Comparison of ENCODE assay signal across 18 cellular contexts in the genomic region with DNA sequence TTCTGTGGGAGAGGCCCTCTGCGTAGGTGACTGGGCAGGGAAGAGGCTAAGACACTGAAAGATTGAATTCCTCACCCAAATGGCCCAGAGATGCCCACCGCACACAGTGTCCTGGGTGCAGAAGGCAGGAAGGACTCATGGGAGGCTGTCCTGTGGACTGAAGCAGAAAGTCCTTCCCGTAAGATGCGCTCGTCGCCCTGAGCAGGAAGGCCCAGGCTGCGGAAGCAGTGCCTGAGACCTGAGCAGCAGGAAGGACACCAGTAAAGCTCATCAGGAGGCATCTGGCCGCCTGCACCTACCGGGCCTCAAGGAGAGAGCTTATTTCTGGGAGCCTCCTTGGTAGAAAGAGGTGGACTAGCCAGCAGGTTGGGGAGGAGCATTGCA. TPM values are rescaled to one million over a fixed set of nuclear protein-coding genes. Genes with fewer than 3 reads are reported as not detected.
"Had no signal": no experiment of that assay in that cellular context is flagged by ENCODE, and none has a peak within 500 bp of the region (broad histone marks: within the 10 kb centered on the region; RNA-seq: fewer than 3 reads in every experiment).

No MANE protein-coding gene starts in this region.

- H3K36me3 ChIP-seq: cardiac muscle cell, vagina had no signal

- H3K27ac Mint-ChIP-seq: activated naive CD4-positive, alpha-beta T cell treated with anti-CD3 and anti-CD28 coated beads, Interleukin-2, amount 10 ng/mL, durations not matched to agents 7 days and 5 days; activated T-helper 1 cell treated with anti-CD3 and anti-CD28 coated beads, Interleukin-12 subunit alpha, Interleukin-12 subunit beta, Interleukin-2, Interleukin-4 antibody, amounts not matched to agents 30 ng/mL and 10 ng/mL and 1 ng/mL, durations not matched to agents 14 hours and 24 hours and 36 hours; natural killer cell treated with Interleukin-12 subunit alpha and Interleukin-12 subunit beta and Interleukin-15 and Interleukin-18, amount 100 ng/mL, for 72 hours; stimulated activated naive CD8-positive, alpha-beta T cell treated with anti-CD3 and anti-CD28 coated beads, Interleukin-15, Interleukin-2, amounts not matched to agents 100 ng/mL and 50 ng/mL, for 24 hours had no signal

- H3K27me3 ChIP-seq: cardiac muscle cell, testis, vagina had no signal

- H3K9me3 Mint-ChIP-seq: activated naive CD4-positive, alpha-beta T cell treated with anti-CD3 and anti-CD28 coated beads, Interleukin-2, amount 10 ng/mL, durations not matched to agents 7 days and 5 days; activated T-helper 1 cell treated with anti-CD3 and anti-CD28 coated beads, Interleukin-12 subunit alpha, Interleukin-12 subunit beta, Interleukin-2, Interleukin-4 antibody, amounts not matched to agents 30 ng/mL and 10 ng/mL and 1 ng/mL, durations not matched to agents 14 hours and 24 hours and 36 hours; natural killer cell treated with Interleukin-12 subunit alpha and Interleukin-12 subunit beta and Interleukin-15 and Interleukin-18, amount 100 ng/mL, for 72 hours; stimulated activated naive CD8-positive, alpha-beta T cell treated with anti-CD3 and anti-CD28 coated beads, Interleukin-15, Interleukin-2, amounts not matched to agents 100 ng/mL and 50 ng/mL, for 24 hours had no signal

- H3K4me3 Mint-ChIP-seq: activated naive CD4-positive, alpha-beta T cell treated with anti-CD3 and anti-CD28 coated beads, Interleukin-2, amount 10 ng/mL, durations not matched to agents 7 days and 5 days; activated T-helper 1 cell treated with anti-CD3 and anti-CD28 coated beads, Interleukin-12 subunit alpha, Interleukin-12 subunit beta, Interleukin-2, Interleukin-4 antibody, amounts not matched to agents 30 ng/mL and 10 ng/mL and 1 ng/mL, durations not matched to agents 14 hours and 24 hours and 36 hours; natural killer cell treated with Interleukin-12 subunit alpha and Interleukin-12 subunit beta and Interleukin-15 and Interleukin-18, amount 100 ng/mL, for 72 hours; stimulated activated naive CD8-positive, alpha-beta T cell treated with anti-CD3 and anti-CD28 coated beads, Interleukin-15, Interleukin-2, amounts not matched to agents 100 ng/mL and 50 ng/mL, for 24 hours had no signal

- ATAC-seq: left cardiac atrium; natural killer cell treated with Interleukin-12 subunit alpha and Interleukin-12 subunit beta and Interleukin-15 and Interleukin-18, amount 100 ng/mL, for 72 hours had no signal

- DNase-seq: activated CD4-positive, alpha-beta T cell treated with anti-CD3 and anti-CD28 coated beads, Interleukin-2, amount 50 U/mL, for 4 hours; activated CD4-positive, CD25-positive, alpha-beta regulatory T cell treated with anti-CD3 and anti-CD28 coated beads, Interleukin-2, amount 50 U/mL, for 72 hours; activated naive CD4-positive, alpha-beta T cell treated with anti-CD3 and anti-CD28 coated beads, Interleukin-2, amount 10 ng/mL, durations not matched to agents 7 days and 5 days; cortex of kidney; effector memory CD4-positive, alpha-beta T cell; left cardiac atrium; occipital lobe; stimulated activated CD4-positive, alpha-beta T cell treated with anti-CD3 and anti-CD28 coated beads, Interleukin-2, amount 100 ng/mL, for 48 hours; testis had no signal

- H3K36me3 Mint-ChIP-seq: activated naive CD4-positive, alpha-beta T cell treated with anti-CD3 and anti-CD28 coated beads, Interleukin-2, amount 10 ng/mL, durations not matched to agents 7 days and 5 days; natural killer cell treated with Interleukin-12 subunit alpha and Interleukin-12 subunit beta and Interleukin-15 and Interleukin-18, amount 100 ng/mL, for 72 hours had no signal

- H3K4me3 ChIP-seq: cardiac muscle cell, lung, testis, vagina had no signal

- H3K27ac ChIP-seq: cardiac muscle cell, testis, vagina had no signal

- H3K9me3 ChIP-seq: testis, vagina had no signal

RNA-seq across cellular contexts. Expression of gene PAK6, which starts 3.3 kb away (rescaled TPM):
- total RNA-seq: glomerular endothelial cell, pulmonary artery endothelial cell had no signal

RNA-seq across cellular contexts. Expression of gene ANKRD63, which starts 40.7 kb away (rescaled TPM):
- total RNA-seq: activated T-helper 1 cell treated with anti-CD3 and anti-CD28 coated beads, Interleukin-12 subunit alpha, Interleukin-12 subunit beta, Interleukin-2, Interleukin-4 antibody, amounts not matched to agents 30 ng/mL and 10 ng/mL and 1 ng/mL, durations not matched to agents 14 hours and 24 hours and 36 hours; epithelial cell of proximal tubule; lung; natural killer cell treated with Interleukin-12 subunit alpha and Interleukin-12 subunit beta and Interleukin-15 and Interleukin-18, amount 100 ng/mL, for 72 hours; occipital lobe; vagina had no signal
